8 cellular contexts compared by ENCODE assay signal in genomic region chr15:92902723-92903587, GRCh38. TPM values are rescaled to one million over a fixed set of nuclear protein-coding genes. Genes with fewer than 3 reads are reported as not detected.
DNase-seq lines count a peak whose midpoint lies in the region; ATAC-seq and TF ChIP-seq lines count a peak whose summit lies in the region.

No MANE protein-coding gene starts in this region.

- DNase-seq in HCT116 (ENCODE audit: low read depth, low spot score) = no peak
- no peak for DNase-seq in activated CD4-positive, alpha-beta memory T cell treated with anti-CD3 and anti-CD28 coated beads, Interleukin-2, amount 10 ng/mL, durations not matched to agents 7 days and 5 days
- no peak for DNase-seq in sciatic nerve (ENCODE audit: low spot score)

- H3K4me3 ChIP-seq in ACC112 (ENCODE audit: low read depth, low read length) (peak overlapping the region; percentile 92), HCT116 (replicated peaks in 1 of 2; ENCODE audit: low read depth in 1 of 2, low read length in 2 of 2) (peak overlapping the region; percentile 69 to 71), iPS-18a (ENCODE audit: low read length) (peak overlapping the region; percentile 92), stomach smooth muscle (ENCODE audit: low read length in 2 of 2) (peak overlapping the region; percentile 79 to 90)

- H3K27me3 ChIP-seq in ACC112 (ENCODE audit: insufficient read depth, low read length) (no peaks in the 10 kb centered on the region), HCT116 (ENCODE audit: insufficient read depth, low read length) (no peaks in the 10 kb centered on the region), iPS-18a (ENCODE audit: control insufficient read depth, insufficient read depth, low read length) (no peaks in the 10 kb centered on the region), stomach smooth muscle (ENCODE audit: control insufficient read depth in 1 of 2, insufficient read depth in 2 of 2, low read length in 2 of 2) (no peaks in the 10 kb centered on the region)

- TF ChIP-seq RAD21 in HCT116 (IDR thresholded peaks at IDR 0.05; ENCODE audit: low read depth) = no peak

- no peak for TF ChIP-seq CTCF in HCT116 (IDR thresholded peaks at IDR 0.05 in 2 of 3, conservative IDR thresholded peaks at IDR 0.05 in 1 of 3; ENCODE audit: borderline replicate concordance in 1 of 3, insufficient read depth in 1 of 3, low read depth in 2 of 3, low read length in 2 of 3)

- peak overlapping the region; percentile 92 for H3K4me3 Mint-ChIP-seq in activated CD4-positive, alpha-beta memory T cell treated with anti-CD3 and anti-CD28 coated beads, Interleukin-2, amount 10 ng/mL, durations not matched to agents 7 days and 5 days

- intact Hi-C loops in HCT116 (cut with micrococcal nuclease) = loop anchor here (5.0 kb wide), 1 partner anchor 81 kb away; no protein-coding TSS in a partner anchor
- intact Hi-C loops in sciatic nerve (cut with DNase I) = no loop called here

- CTCF ChIA-PET in HCT116 (lab: Charles Lee) = no interaction called here
- CTCF ChIA-PET in activated CD4-positive, alpha-beta memory T cell treated with anti-CD3 and anti-CD28 coated beads, Interleukin-2, amount 10 ng/mL, durations not matched to agents 7 days and 5 days (lab: Charles Lee) = interaction anchor here (1.1 to 10.0 kb wide), 6 partner anchors 13 to 106 kb away, joined by 3 to 116 read pairs (median 18); no protein-coding TSS in a partner anchor

- H3K36me3 ChIP-seq in ACC112 (ENCODE audit: insufficient read depth, low read length) = peaks cover 30% of the 10 kb centered on the region
- H3K36me3 ChIP-seq in HCT116 (ENCODE audit: control insufficient read depth in 1 of 2, insufficient read depth in 2 of 2, low read length in 2 of 2) = peaks cover 0 to 3% of the 10 kb centered on the region in 2 experiments; a peak in 2 of 4 replicates
- peaks cover 16% of the 10 kb centered on the region for H3K36me3 ChIP-seq in iPS-18a (ENCODE audit: control insufficient read depth, low read depth, low read length)
- peaks cover 0 to 12% of the 10 kb centered on the region in 2 donors for H3K36me3 ChIP-seq in stomach smooth muscle (ENCODE audit: control insufficient read depth in 2 of 2, insufficient read depth in 2 of 2, low read length in 2 of 2)

- peaks cover 82% of the 10 kb centered on the region for H3K36me3 Mint-ChIP-seq in activated CD4-positive, alpha-beta memory T cell treated with anti-CD3 and anti-CD28 coated beads, Interleukin-2, amount 10 ng/mL, durations not matched to agents 7 days and 5 days (ENCODE audit: low read depth)

- H3K4me1 Mint-ChIP-seq in activated CD4-positive, alpha-beta memory T cell treated with anti-CD3 and anti-CD28 coated beads, Interleukin-2, amount 10 ng/mL, durations not matched to agents 7 days and 5 days = peaks cover 54% of the 10 kb centered on the region

- H3K9me3 ChIP-seq in HCT116 (ENCODE audit: control insufficient read depth in 1 of 2, insufficient read depth in 1 of 2, low read depth in 1 of 2, low read length in 2 of 2) (no peaks in the 10 kb centered on the region), iPS-18a (ENCODE audit: control insufficient read depth, low read depth, low read length) (no peaks in the 10 kb centered on the region), stomach smooth muscle (ENCODE audit: control insufficient read depth in 2 of 2, low read length in 2 of 2) (no peaks in the 10 kb centered on the region)

- BruUV-seq in HCT116 (replicated peaks; lab: Mats Ljungman, UMichigan) = no TSS peak

- peak; percentile 12 for TF ChIP-seq POLR2A in HCT116 (IDR thresholded peaks at IDR 0.05; ENCODE audit: borderline replicate concordance, extremely low read depth, insufficient read depth, insufficient read length)

- H3K4me2 ChIP-seq in HCT116 (ENCODE audit: low read length) = peak overlapping the region; percentile 82

- H3K9me3 Mint-ChIP-seq in activated CD4-positive, alpha-beta memory T cell treated with anti-CD3 and anti-CD28 coated beads, Interleukin-2, amount 10 ng/mL, durations not matched to agents 7 days and 5 days = peaks cover 7% of the 10 kb centered on the region

- H3K27ac Mint-ChIP-seq in activated CD4-positive, alpha-beta memory T cell treated with anti-CD3 and anti-CD28 coated beads, Interleukin-2, amount 10 ng/mL, durations not matched to agents 7 days and 5 days = peak overlapping the region; percentile 100

- no peaks in the 10 kb centered on the region for H3K27me3 Mint-ChIP-seq in activated CD4-positive, alpha-beta memory T cell treated with anti-CD3 and anti-CD28 coated beads, Interleukin-2, amount 10 ng/mL, durations not matched to agents 7 days and 5 days

- no peaks in the 10 kb centered on the region; the same call in 1 of the 2 replicates for H4K20me1 ChIP-seq in HCT116 (ENCODE audit: insufficient read depth)

- RAD21 ChIA-PET in HCT116 (lab: Charles Lee; ENCODE audit: low non-redundant PET in 1 of 2, low total read pairs in 2 of 2, uncharacterized antibody in 2 of 2, unreplicated experiment in 2 of 2) = no interaction called here

- POLR2A ChIA-PET in HCT116 (lab: Charles Lee) = interaction anchor here (1.1 to 5.2 kb wide), 11 partner anchors 8 to 105 kb away, joined by 3 to 93 read pairs (median 6); no protein-coding TSS in a partner anchor
- POLR2A ChIA-PET in activated CD4-positive, alpha-beta memory T cell treated with anti-CD3 and anti-CD28 coated beads, Interleukin-2, amount 10 ng/mL, durations not matched to agents 7 days and 5 days (lab: Charles Lee) = interaction anchor here (0.6 to 11.6 kb wide), 9 partner anchors 14 to 96 kb away, joined by 3 to 1323 read pairs (median 89); no protein-coding TSS in a partner anchor

- no peaks in the 10 kb centered on the region for H3K9me2 ChIP-seq in HCT116 (ENCODE audit: insufficient read depth)

- H2AFZ ChIP-seq in ACC112 (ENCODE audit: low read length, unreplicated experiment) = no peak overlapping the region
- H2AFZ ChIP-seq in HCT116 (ENCODE audit: low read depth, low read length, poor library complexity, severe bottlenecking) = no peak overlapping the region

- H3K27ac ChIP-seq in ACC112 (ENCODE audit: low read depth, low read length) (peak overlapping the region; percentile 99), HCT116 (ENCODE audit: low read depth, low read length) (peak overlapping the region; percentile 97), iPS-18a (ENCODE audit: low read length) (peak overlapping the region; percentile 100), stomach smooth muscle (ENCODE audit: low read length) (peak overlapping the region; percentile 92)

- H3K79me2 ChIP-seq in ACC112 (ENCODE audit: control insufficient read depth, insufficient read depth, low read length, unreplicated experiment) = peaks cover 89% of the 10 kb centered on the region
- peaks cover 91% of the 10 kb centered on the region for H3K79me2 ChIP-seq in HCT116 (ENCODE audit: insufficient read depth, low read length)

- peaks cover 30% of the 10 kb centered on the region for H3K4me1 ChIP-seq in ACC112 (ENCODE audit: control insufficient read depth, insufficient read depth, low read length, unreplicated experiment)
- peaks cover 48 to 65% of the 10 kb centered on the region in 2 experiments for H3K4me1 ChIP-seq in HCT116 (ENCODE audit: control insufficient read depth in 1 of 2, insufficient read depth in 2 of 2, low read length in 2 of 2)
- H3K4me1 ChIP-seq in iPS-18a (ENCODE audit: control insufficient read depth, low read depth, low read length) = peaks cover 46% of the 10 kb centered on the region
- H3K4me1 ChIP-seq in stomach smooth muscle (ENCODE audit: control insufficient read depth, insufficient read depth, low read length) = peaks cover 9% of the 10 kb centered on the region

- ATAC-seq in HCT116 (no peak), sciatic nerve (no peak), GM18502 (IDR thresholded peaks at IDR 0.05; ENCODE audit: poor library complexity, unreplicated experiment) (no peak), HG03135 (IDR thresholded peaks at IDR 0.05; ENCODE audit: unreplicated experiment) (no peak)

- peak overlapping the region; percentile 87 for H3K9ac ChIP-seq in HCT116 (ENCODE audit: low read length)
- peak overlapping the region; percentile 100 for H3K9ac ChIP-seq in iPS-18a (ENCODE audit: low read length)
- peak overlapping the region; percentile 84 to 92 for H3K9ac ChIP-seq in stomach smooth muscle (ENCODE audit: low read length in 2 of 2)

TF ChIP-seq in HCT116, 20 proteins besides CTCF, POLR2A, EP300 and RAD21 (continues in another document):
- no peak for TF ChIP-seq YY1 (IDR thresholded peaks at IDR 0.05; ENCODE audit: extremely low read depth, insufficient replicate concordance, low read depth, low read length)
- TF ChIP-seq EZH2phosphoT487 (IDR thresholded peaks at IDR 0.05; ENCODE audit: borderline replicate concordance) = no peak
- TF ChIP-seq, protein P1, sequence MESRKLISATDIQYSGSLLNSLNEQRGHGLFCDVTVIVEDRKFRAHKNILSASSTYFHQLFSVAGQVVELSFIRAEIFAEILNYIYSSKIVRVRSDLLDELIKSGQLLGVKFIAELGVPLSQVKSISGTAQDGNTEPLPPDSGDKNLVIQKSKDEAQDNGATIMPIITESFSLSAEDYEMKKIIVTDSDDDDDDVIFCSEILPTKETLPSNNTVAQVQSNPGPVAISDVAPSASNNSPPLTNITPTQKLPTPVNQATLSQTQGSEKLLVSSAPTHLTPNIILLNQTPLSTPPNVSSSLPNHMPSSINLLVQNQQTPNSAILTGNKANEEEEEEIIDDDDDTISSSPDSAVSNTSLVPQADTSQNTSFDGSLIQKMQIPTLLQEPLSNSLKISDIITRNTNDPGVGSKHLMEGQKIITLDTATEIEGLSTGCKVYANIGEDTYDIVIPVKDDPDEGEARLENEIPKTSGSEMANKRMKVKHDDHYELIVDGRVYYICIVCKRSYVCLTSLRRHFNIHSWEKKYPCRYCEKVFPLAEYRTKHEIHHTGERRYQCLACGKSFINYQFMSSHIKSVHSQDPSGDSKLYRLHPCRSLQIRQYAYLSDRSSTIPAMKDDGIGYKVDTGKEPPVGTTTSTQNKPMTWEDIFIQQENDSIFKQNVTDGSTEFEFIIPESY (IDR thresholded peaks at IDR 0.05; ENCODE audit: extremely low read depth, insufficient replicate concordance, low read length) = no peak
- no peak for TF ChIP-seq SIN3A (IDR thresholded peaks at IDR 0.05; ENCODE audit: low read depth)
- TF ChIP-seq SP1 (IDR thresholded peaks at IDR 0.05; ENCODE audit: low read depth) = no peak
- TF ChIP-seq, protein P2, sequence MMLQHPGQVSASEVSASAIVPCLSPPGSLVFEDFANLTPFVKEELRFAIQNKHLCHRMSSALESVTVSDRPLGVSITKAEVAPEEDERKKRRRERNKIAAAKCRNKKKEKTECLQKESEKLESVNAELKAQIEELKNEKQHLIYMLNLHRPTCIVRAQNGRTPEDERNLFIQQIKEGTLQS (IDR thresholded peaks at IDR 0.05) = no peak
- TF ChIP-seq CEBPB (IDR thresholded peaks at IDR 0.05; ENCODE audit: low read depth) = no peak
- no peak for TF ChIP-seq TCF7L2 (IDR thresholded peaks at IDR 0.05; ENCODE audit: borderline replicate concordance, extremely low read depth, insufficient read depth, insufficient read length)
- no peak for TF ChIP-seq ZFX (IDR thresholded peaks at IDR 0.05)
- TF ChIP-seq EGR1 (IDR thresholded peaks at IDR 0.05; ENCODE audit: low read depth) = no peak

RNA-seq across cellular contexts. Expression of gene CHD2, which starts 2.8 kb away (rescaled TPM):
- total RNA-seq in HCT116 (2021; ENCODE audit: unreplicated experiment) = 116 TPM
- polyA plus RNA-seq in HCT116 (2012) = 64.4 and 68.7 TPM in 2 replicates
- 100 to 1,000 TPM; 141 to 155 TPM for total RNA-seq in activated CD4-positive, alpha-beta memory T cell treated with anti-CD3 and anti-CD28 coated beads, Interleukin-2, amount 10 ng/mL, durations not matched to agents 7 days and 5 days
- total RNA-seq in sciatic nerve = 167 TPM
